8 cellular contexts compared by ENCODE assay signal in genomic region chr20:49983123-49983847, GRCh38. TPM values are rescaled to one million over a fixed set of nuclear protein-coding genes. Genes with fewer than 3 reads are reported as not detected.
A peak's percentile ranks its signal among the peaks of the same experiment; 100 is the strongest.
DNase-seq lines count a peak whose midpoint lies in the region; ATAC-seq and TF ChIP-seq lines count a peak whose summit lies in the region.

No MANE protein-coding gene starts in this region.

- no peak for TF ChIP-seq CTCF in VCaP (conservative IDR thresholded peaks at IDR 0.05)

- DNase-seq in H7 (peak; percentile 77), right cardiac atrium (peak in 1 of 3 donors; percentile 57), SW480 (ENCODE audit: low spot score) (no peak), ACHN (no peak)

- WGBS in right cardiac atrium = 19% methylated on average over 24 of the region's 24 CpGs

- H3K27ac ChIP-seq in VCaP = peak overlapping the region; percentile 52; the same call in 1 of the 2 replicates
- peak overlapping the region; percentile 31 for H3K27ac ChIP-seq in right cardiac atrium (ENCODE audit: low read length)
- H3K27ac ChIP-seq in skin epidermis = peak overlapping the region in 18 of 21 experiments; percentile 10 to 92 (median 69)

- in situ Hi-C loops in ACHN (cut with HindIII; ENCODE audit: low pct_ligation_motif_present, low pct_unique_long_range_greater_than_20kb, low sequenced_read_pairs) = no loop called here

- peak; percentile 3 to 4 for ATAC-seq in right cardiac atrium
- ATAC-seq in GM21381 (IDR thresholded peaks at IDR 0.05; ENCODE audit: unreplicated experiment) = no peak
- no peak for ATAC-seq in HG03457 (IDR thresholded peaks at IDR 0.05; ENCODE audit: unreplicated experiment)

- H3K4me3 ChIP-seq in H7 (ENCODE audit: insufficient read depth, low read depth, low read length) (peak overlapping the region; percentile 78), right cardiac atrium (ENCODE audit: low read length) (peak overlapping the region; percentile 69), skin epidermis (peak overlapping the region; percentile 33 to 49 (median 44))

- peaks cover 17% of the 10 kb centered on the region for H3K27me3 ChIP-seq in H7 (ENCODE audit: control insufficient read depth, insufficient read depth, low read length)
- H3K27me3 ChIP-seq in right cardiac atrium (ENCODE audit: control insufficient read depth, insufficient read depth) = no peaks in the 10 kb centered on the region

- H3K9me3 ChIP-seq in right cardiac atrium (ENCODE audit: control insufficient read depth, low read length) = no peaks in the 10 kb centered on the region

- intact Hi-C loops in right cardiac atrium (cut with DNase I) = loop anchor here (5.0 to 10.0 kb wide), 5 partner anchors 44 to 192 kb away; no protein-coding TSS in a partner anchor

- H3K4me1 ChIP-seq in right cardiac atrium (ENCODE audit: control insufficient read depth, insufficient read depth, low read length) = peaks cover 4% of the 10 kb centered on the region

- H3K36me3 ChIP-seq in H7 (replicated peaks; ENCODE audit: control insufficient read depth, insufficient read depth, low read length) = peaks cover 3% of the 10 kb centered on the region

RNA-seq across cellular contexts. Expression of gene SNAI1, which starts 0.5 kb away (rescaled TPM):
- 9.4 and 13.3 TPM in 2 replicates for total RNA-seq in H7 (2014; rRNA removed; shearing (Covaris generic))
- total RNA-seq in right cardiac atrium = 1 to 10 TPM; 2.9 to 6.0 (median 3.4) TPM
- 8.4 TPM for polyA plus RNA-seq in right cardiac atrium

RNA-seq across cellular contexts. Expression of gene RNF114, which starts 47.1 kb away (rescaled TPM):
- 75.7 and 76.4 TPM in 2 replicates for total RNA-seq in H7 (2014; rRNA removed; shearing (Covaris generic))
- total RNA-seq in right cardiac atrium = 10 to 100 TPM; 44.0 to 50.0 (median 47.1) TPM
- 42.8 TPM for polyA plus RNA-seq in right cardiac atrium

Comparison
In these comparisons a context has a peak if more than half of its experiments do, and no peak if none do; other contexts are left out.
1. ATAC-seq: peak in right cardiac atrium (2 of 2); none in GM21381 (single experiment) and HG03457 (single experiment).
2. Peak in every context shown above with its lines, with median percentiles within 50 percentile points of each other: H3K4me3 ChIP-seq and H3K27ac ChIP-seq.